In the genomic region with DNA sequence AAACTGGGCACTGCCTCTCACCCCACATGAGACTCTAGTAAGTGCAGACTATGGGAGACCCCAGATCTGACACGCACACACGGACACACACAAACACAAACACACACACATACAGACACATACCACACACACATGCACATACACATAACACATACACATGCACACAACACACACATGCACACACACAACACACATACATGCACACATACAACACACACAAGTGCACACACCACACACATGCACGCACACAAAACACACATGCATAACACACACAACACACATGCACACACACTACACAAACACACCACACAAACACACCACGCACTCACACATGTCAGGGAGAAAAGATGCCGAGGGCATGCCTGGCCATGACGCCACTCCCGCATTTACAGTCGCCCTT, we compare ENCODE assay signal across 2 cellular contexts.
TF ChIP-seq lines count a peak whose summit lies in the region.

No MANE protein-coding gene starts in this region.

TF ChIP-seq in K562, 482 proteins besides CTCF, POLR2A, EP300 and RAD21 (continued from another document):
- TF ChIP-seq ZBTB11 (CRISPR knock-in tag; IDR thresholded peaks at IDR 0.05) (no peak), SUPT5H (IDR thresholded peaks at IDR 0.05) (0 out of 2 replicates have a peak, but pooled peaks have one; percentile 23), POLR2H (tag; IDR thresholded peaks at IDR 0.05; ENCODE audit: low read depth) (no peak), PTRF (tag; IDR thresholded peaks at IDR 0.05) (no peak), NBN (IDR thresholded peaks at IDR 0.05; ENCODE audit: low read depth) (no peak), EZH2 (IDR thresholded peaks at IDR 0.05; ENCODE audit: borderline replicate concordance, low read depth, low read length) (no peak), ZFX (CRISPR knock-in tag; IDR thresholded peaks at IDR 0.05) (no peak), HDAC1 (IDR thresholded peaks at IDR 0.05) (peak in 1 of 2 experiments; percentile 30; a peak in 1 of 4 replicates), SMARCA5 (IDR thresholded peaks at IDR 0.05) (0 out of 2 replicates have a peak, but pooled peaks have one; percentile 30), HLTF (IDR thresholded peaks at IDR 0.05) (0 out of 2 replicates have a peak, but pooled peaks have one; percentile 29), THRAP3 (IDR thresholded peaks at IDR 0.05; ENCODE audit: borderline replicate concordance) (no peak), NELFE (IDR thresholded peaks at IDR 0.05; ENCODE audit: insufficient read depth, insufficient read length) (no peak)
- TF ChIP-seq, protein P1, sequence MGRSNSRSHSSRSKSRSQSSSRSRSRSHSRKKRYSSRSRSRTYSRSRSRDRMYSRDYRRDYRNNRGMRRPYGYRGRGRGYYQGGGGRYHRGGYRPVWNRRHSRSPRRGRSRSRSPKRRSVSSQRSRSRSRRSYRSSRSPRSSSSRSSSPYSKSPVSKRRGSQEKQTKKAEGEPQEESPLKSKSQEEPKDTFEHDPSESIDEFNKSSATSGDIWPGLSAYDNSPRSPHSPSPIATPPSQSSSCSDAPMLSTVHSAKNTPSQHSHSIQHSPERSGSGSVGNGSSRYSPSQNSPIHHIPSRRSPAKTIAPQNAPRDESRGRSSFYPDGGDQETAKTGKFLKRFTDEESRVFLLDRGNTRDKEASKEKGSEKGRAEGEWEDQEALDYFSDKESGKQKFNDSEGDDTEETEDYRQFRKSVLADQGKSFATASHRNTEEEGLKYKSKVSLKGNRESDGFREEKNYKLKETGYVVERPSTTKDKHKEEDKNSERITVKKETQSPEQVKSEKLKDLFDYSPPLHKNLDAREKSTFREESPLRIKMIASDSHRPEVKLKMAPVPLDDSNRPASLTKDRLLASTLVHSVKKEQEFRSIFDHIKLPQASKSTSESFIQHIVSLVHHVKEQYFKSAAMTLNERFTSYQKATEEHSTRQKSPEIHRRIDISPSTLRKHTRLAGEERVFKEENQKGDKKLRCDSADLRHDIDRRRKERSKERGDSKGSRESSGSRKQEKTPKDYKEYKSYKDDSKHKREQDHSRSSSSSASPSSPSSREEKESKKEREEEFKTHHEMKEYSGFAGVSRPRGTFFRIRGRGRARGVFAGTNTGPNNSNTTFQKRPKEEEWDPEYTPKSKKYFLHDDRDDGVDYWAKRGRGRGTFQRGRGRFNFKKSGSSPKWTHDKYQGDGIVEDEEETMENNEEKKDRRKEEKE (IDR thresholded peaks at IDR 0.05; ENCODE audit: borderline replicate concordance in 1 of 2, control insufficient read depth in 1 of 2, low read depth in 2 of 2, low read length in 1 of 2) = 0 out of 4 replicates have a peak, but pooled peaks of 1 of the 2 experiments have one; percentile 26
- TF ChIP-seq, protein P2, sequence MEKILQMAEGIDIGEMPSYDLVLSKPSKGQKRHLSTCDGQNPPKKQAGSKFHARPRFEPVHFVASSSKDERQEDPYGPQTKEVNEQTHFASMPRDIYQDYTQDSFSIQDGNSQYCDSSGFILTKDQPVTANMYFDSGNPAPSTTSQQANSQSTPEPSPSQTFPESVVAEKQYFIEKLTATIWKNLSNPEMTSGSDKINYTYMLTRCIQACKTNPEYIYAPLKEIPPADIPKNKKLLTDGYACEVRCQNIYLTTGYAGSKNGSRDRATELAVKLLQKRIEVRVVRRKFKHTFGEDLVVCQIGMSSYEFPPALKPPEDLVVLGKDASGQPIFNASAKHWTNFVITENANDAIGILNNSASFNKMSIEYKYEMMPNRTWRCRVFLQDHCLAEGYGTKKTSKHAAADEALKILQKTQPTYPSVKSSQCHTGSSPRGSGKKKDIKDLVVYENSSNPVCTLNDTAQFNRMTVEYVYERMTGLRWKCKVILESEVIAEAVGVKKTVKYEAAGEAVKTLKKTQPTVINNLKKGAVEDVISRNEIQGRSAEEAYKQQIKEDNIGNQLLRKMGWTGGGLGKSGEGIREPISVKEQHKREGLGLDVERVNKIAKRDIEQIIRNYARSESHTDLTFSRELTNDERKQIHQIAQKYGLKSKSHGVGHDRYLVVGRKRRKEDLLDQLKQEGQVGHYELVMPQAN (IDR thresholded peaks at IDR 0.05; ENCODE audit: borderline replicate concordance) = 0 out of 2 replicates have a peak, but pooled peaks have one; percentile 31

TF ChIP-seq in SK-N-SH, 30 proteins besides CTCF, POLR2A, EP300 and RAD21 (continued from another document):
- no peak for TF ChIP-seq TEAD4 (IDR thresholded peaks at IDR 0.05; ENCODE audit: borderline replicate concordance, insufficient read depth)
- TF ChIP-seq RFX5 (IDR thresholded peaks at IDR 0.05; ENCODE audit: low read length) = no peak
- no peak for TF ChIP-seq USF1 (IDR thresholded peaks at IDR 0.05; ENCODE audit: borderline replicate concordance, low read depth)
- TF ChIP-seq, protein P3, sequence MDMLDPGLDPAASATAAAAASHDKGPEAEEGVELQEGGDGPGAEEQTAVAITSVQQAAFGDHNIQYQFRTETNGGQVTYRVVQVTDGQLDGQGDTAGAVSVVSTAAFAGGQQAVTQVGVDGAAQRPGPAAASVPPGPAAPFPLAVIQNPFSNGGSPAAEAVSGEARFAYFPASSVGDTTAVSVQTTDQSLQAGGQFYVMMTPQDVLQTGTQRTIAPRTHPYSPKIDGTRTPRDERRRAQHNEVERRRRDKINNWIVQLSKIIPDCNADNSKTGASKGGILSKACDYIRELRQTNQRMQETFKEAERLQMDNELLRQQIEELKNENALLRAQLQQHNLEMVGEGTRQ (IDR thresholded peaks at IDR 0.05; ENCODE audit: borderline replicate concordance, low read depth, low read length) = no peak
- TF ChIP-seq RXRA (IDR thresholded peaks at IDR 0.05; ENCODE audit: borderline replicate concordance, low read depth) = no peak
- TF ChIP-seq, protein P4, sequence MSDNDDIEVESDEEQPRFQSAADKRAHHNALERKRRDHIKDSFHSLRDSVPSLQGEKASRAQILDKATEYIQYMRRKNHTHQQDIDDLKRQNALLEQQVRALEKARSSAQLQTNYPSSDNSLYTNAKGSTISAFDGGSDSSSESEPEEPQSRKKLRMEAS (IDR thresholded peaks at IDR 0.05; ENCODE audit: low read depth) = no peak
